Comparison of ENCODE assay signal across 8 cellular contexts in the genomic region with DNA sequence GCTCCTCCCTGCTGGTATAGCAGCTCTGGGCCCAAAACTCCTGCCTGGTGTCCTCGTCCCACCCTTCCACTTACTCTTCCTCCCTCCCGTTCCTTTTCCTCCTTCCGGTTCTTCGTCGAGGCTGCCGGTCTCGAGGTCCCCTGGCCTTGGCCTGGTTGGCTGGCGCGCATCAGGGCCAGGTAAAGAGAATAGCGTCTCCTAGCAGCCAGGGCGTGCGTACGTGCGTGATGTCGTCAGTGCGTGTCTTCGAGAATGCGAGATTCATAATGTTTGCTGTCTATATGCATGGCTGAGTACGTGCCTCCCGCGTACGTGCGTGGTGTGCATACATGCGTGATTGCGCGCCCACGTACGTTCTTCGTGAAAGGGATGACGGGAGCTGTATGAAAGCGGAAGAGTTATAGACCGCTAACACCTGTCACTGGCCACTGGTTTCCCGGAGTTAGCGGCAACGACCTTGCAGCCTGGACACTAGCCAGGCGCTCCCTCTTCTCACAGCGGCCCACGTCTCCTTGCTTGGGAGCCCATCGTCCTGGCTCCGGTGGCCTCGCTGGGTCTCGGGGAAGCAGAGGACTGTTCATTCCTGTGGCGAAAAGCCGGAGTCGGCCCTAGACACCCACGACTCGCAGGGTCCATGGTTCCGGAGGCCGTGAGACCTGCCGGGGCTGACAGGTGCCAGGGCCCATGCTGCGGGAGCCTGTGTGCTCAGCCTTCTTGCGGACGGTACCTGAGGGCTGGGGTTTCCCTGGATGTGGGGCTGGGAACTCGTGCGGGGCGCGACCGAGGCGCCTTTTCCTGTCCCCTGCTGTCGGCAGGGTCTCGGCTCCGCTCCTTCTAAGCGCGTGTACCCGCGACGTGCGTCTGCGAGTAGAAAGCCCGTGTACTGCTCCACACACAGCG. TPM values are rescaled to one million over a fixed set of nuclear protein-coding genes. Genes with fewer than 3 reads are reported as not detected.
DNase-seq lines count a peak whose midpoint lies in the region; ATAC-seq and TF ChIP-seq lines count a peak whose summit lies in the region.

Gene EOLA1 (plus strand): TSS at position 392 of the 900 bp plus-strand sequence. CDS start 4,619 bp downstream, outside the sequence.

- ATAC-seq in GM19395 (IDR thresholded peaks at IDR 0.05; ENCODE audit: unreplicated experiment) = peak; percentile 85
- peak; percentile 65 for ATAC-seq in HG03558 (IDR thresholded peaks at IDR 0.05; ENCODE audit: extremely low read depth, unreplicated experiment)

- WGBS in lower leg skin, 2 donors = 0 to 52% methylated on average over 15 to 67 of the region's 71 CpGs

- TF ChIP-seq POLR2A in lower leg skin (IDR thresholded peaks at IDR 0.05) = no peak

- peak within 1 kb of the TSS; percentile 93 for H3K27ac ChIP-seq in C4-2B

- DNase-seq in NCI-H748 treated with DMSO at 0.1 percent for 48 hours (lab: John Stamatoyannopoulos, UW) = peak; percentile 85
- DNase-seq in activated CD4-positive, alpha-beta T cell treated with anti-CD3 and anti-CD28 coated beads, Interleukin-2, amount 50 U/mL, for 4 hours = peak; percentile 85 to 87
- DNase-seq in dedifferentiated amniotic fluid mesenchymal stem cell (ENCODE audit: extremely low spot score) = peak; percentile 81
- DNase-seq in lower leg skin (ENCODE audit: low spot score in 2 of 2) = peak; percentile 88 to 96
- DNase-seq in stimulated activated CD4-positive, alpha-beta T cell treated with anti-CD3 and anti-CD28 coated beads, Interleukin-4, amount 100 ng/mL, for 4 hours = peak; percentile 80 to 92

- H3K4me3 ChIP-seq in lower leg skin (ENCODE audit: low read depth, poor library complexity, severe bottlenecking) = peak within 1 kb of the TSS; percentile 49

- intact Hi-C loops in lower leg skin (cut with DNase I; ENCODE audit: low total_unique reads) = no loop called here

- TF ChIP-seq CTCF in C4-2B (conservative IDR thresholded peaks at IDR 0.05) = no peak
- no peak for TF ChIP-seq CTCF in lower leg skin (IDR thresholded peaks at IDR 0.05)

RNA-seq across cellular contexts. Expression of gene EOLA1, which starts in this region (rescaled TPM):
- 10 to 100 TPM in 3 of 4 donors, 1 to 10 TPM in 1; 3.9 to 13.4 (median 11.5) TPM for total RNA-seq in lower leg skin

Comparison
In these comparisons a context has a peak if more than half of its experiments do, and no peak if none do; other contexts are left out.
1. Peak in every context shown above with its lines: DNase-seq, ATAC-seq, H3K4me3 ChIP-seq and H3K27ac ChIP-seq.